Comparison of ENCODE assay signal across 15 cellular contexts in the genomic region with DNA sequence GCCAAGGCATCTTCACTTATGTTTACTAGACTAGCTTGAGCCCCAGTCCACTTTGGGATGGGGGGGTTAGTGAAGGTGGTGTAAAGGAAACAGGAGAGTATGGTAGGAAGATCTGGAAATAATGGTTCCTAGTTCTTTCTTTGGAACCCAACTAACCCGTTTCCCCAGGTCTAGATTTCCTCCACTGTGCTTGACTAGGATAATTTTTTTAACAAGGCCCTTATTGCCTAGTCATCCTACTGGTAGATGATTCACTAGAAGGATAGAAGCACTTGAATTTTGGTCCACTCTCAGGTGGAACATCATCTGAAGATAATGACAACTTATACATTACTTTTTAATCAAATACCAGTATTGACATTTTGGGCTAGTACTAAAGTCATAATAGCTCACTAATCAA. TPM values are rescaled to one million over a fixed set of nuclear protein-coding genes. Genes with fewer than 3 reads are reported as not detected.
"Had no signal": no experiment of that assay in that cellular context is flagged by ENCODE, and none has a peak within 500 bp of the region (broad histone marks: within the 10 kb centered on the region; RNA-seq: fewer than 3 reads in every experiment).

No MANE protein-coding gene starts in this region.

- H3K27me3 Mint-ChIP-seq: naive thymus-derived CD8-positive, alpha-beta T cell had no signal

- H3K4me3 Mint-ChIP-seq: naive thymus-derived CD8-positive, alpha-beta T cell; T-helper 2 cell treated with Interferon-gamma antibody and Interleukin-4, amounts not matched to agents 5 μg/mL and 100 μg/mL, for 36 hours had no signal

- DNase-seq: activated CD8-positive, alpha-beta memory T cell treated with anti-CD3 and anti-CD28 coated beads for 24 hours; activated T-cell treated with anti-CD3 and anti-CD28 coated beads for 4 hours; colonic mucosa; gastrocnemius medialis; islet precursor cell; left lung; mucosa of descending colon; naive thymus-derived CD8-positive, alpha-beta T cell; occipital lobe; stimulated activated CD4-positive, alpha-beta T cell treated with anti-CD3 and anti-CD28 coated beads, Interleukin-2, amount 100 ng/mL, for 48 hours; stimulated activated CD8-positive, alpha-beta memory T cell treated with anti-CD3 and anti-CD28 coated beads, Interleukin-4, amount 100 ng/mL, for 48 hours; SW 1271 had no signal

- H3K9me3 Mint-ChIP-seq: naive thymus-derived CD8-positive, alpha-beta T cell; T-helper 2 cell treated with Interferon-gamma antibody and Interleukin-4, amounts not matched to agents 5 μg/mL and 100 μg/mL, for 36 hours had no signal

- H3K27ac Mint-ChIP-seq: T-helper 2 cell treated with Interferon-gamma antibody and Interleukin-4, amounts not matched to agents 5 μg/mL and 100 μg/mL, for 36 hours had no signal

- ATAC-seq: gastrocnemius medialis; left lung; mucosa of descending colon; naive thymus-derived CD8-positive, alpha-beta T cell had no signal

RNA-seq across cellular contexts. Expression of gene MYOCOS, which starts 45.9 kb away (rescaled TPM):
- total RNA-seq: cardiac septum, colonic mucosa, left lung, mucosa of descending colon, occipital lobe, vagina had no signal
